In the genomic region with DNA sequence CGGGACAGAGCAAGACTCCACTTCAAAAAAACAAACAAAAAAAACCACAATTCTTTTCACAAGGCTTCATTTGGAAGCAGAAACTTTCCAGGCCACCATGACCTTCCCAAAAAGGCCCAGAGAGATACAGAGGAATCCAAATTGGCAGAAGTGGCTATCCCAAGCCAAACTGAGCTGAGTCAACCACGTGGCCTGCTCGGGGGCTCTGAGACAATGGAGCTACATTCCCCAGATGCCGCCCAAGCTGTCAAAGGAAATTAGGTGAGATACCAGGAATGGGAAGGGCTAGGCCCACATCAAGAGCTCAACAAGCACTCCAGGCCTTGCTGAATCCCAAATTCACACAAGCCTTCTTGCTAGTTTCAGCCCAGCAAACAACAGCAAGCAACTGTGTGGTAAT, we compare ENCODE assay signal across 24 cellular contexts. TPM values are rescaled to one million over a fixed set of nuclear protein-coding genes. Genes with fewer than 3 reads are reported as not detected.
DNase-seq lines count a peak whose midpoint lies in the region; ATAC-seq and TF ChIP-seq lines count a peak whose summit lies in the region.
"Had no signal": no experiment of that assay in that cellular context is flagged by ENCODE, and none has a peak within 500 bp of the region (broad histone marks: within the 10 kb centered on the region; RNA-seq: fewer than 3 reads in every experiment).

No MANE protein-coding gene starts in this region.

- H3K4me3 Mint-ChIP-seq in activated T-cell treated with anti-CD3 and anti-CD28 coated beads, Interleukin-2, amount 50 U/mL, for 24 hours = no peak overlapping the region
- H3K4me3 Mint-ChIP-seq in osteocyte (ENCODE audit: unreplicated experiment) = no peak overlapping the region
- H3K4me3 Mint-ChIP-seq: activated CD4-positive, alpha-beta memory T cell treated with anti-CD3 and anti-CD28 coated beads for 36 hours; CD8-positive, alpha-beta memory T cell; neural progenitor cell; type B pancreatic cell had no signal

- no peaks in the 10 kb centered on the region for H3K27me3 Mint-ChIP-seq in activated T-cell treated with anti-CD3 and anti-CD28 coated beads, Interleukin-2, amount 50 U/mL, for 24 hours
- H3K27me3 Mint-ChIP-seq in osteocyte (ENCODE audit: unreplicated experiment) = no peaks in the 10 kb centered on the region
- H3K27me3 Mint-ChIP-seq: activated CD4-positive, alpha-beta memory T cell treated with anti-CD3 and anti-CD28 coated beads for 36 hours; CD8-positive, alpha-beta memory T cell; progenitor cell of endocrine pancreas; type B pancreatic cell had no signal

- H3K9me2 ChIP-seq in Karpas-422 (replicated peaks; ENCODE audit: insufficient read depth, low read length) (no peaks in the 10 kb centered on the region), GM23248 (ENCODE audit: insufficient read depth) (no peaks in the 10 kb centered on the region)

- no peaks in the 10 kb centered on the region for H3K9me3 Mint-ChIP-seq in activated T-cell treated with anti-CD3 and anti-CD28 coated beads, Interleukin-2, amount 50 U/mL, for 24 hours
- no peaks in the 10 kb centered on the region for H3K9me3 Mint-ChIP-seq in osteocyte (ENCODE audit: unreplicated experiment)
- H3K9me3 Mint-ChIP-seq: activated CD4-positive, alpha-beta memory T cell treated with anti-CD3 and anti-CD28 coated beads for 36 hours; CD8-positive, alpha-beta memory T cell; neural progenitor cell; type B pancreatic cell had no signal

- H3K4me1 ChIP-seq in Karpas-422 (ENCODE audit: low read length) = no peaks in the 10 kb centered on the region
- H3K4me1 ChIP-seq in GM23248 (ENCODE audit: insufficient read depth) = no peaks in the 10 kb centered on the region
- H3K4me1 ChIP-seq: lower lobe of right lung, neural progenitor cell had no signal

- H3K4me2 ChIP-seq in Karpas-422 (ENCODE audit: low read depth, low read length, poor library complexity, severe bottlenecking) (no peak overlapping the region), GM23248 (ENCODE audit: unreplicated experiment) (no peak overlapping the region)
- H3K4me2 ChIP-seq: neural progenitor cell had no signal

- H3K27ac Mint-ChIP-seq in activated T-cell treated with anti-CD3 and anti-CD28 coated beads, Interleukin-2, amount 50 U/mL, for 24 hours = no peak overlapping the region
- H3K27ac Mint-ChIP-seq in osteocyte (ENCODE audit: unreplicated experiment) = no peak overlapping the region
- H3K27ac Mint-ChIP-seq: activated CD4-positive, alpha-beta memory T cell treated with anti-CD3 and anti-CD28 coated beads for 36 hours; neural progenitor cell; type B pancreatic cell had no signal

- H3K36me3 ChIP-seq in Karpas-422 (ENCODE audit: insufficient read depth, low read length) (peaks cover 24% of the 10 kb centered on the region), GM23248 (ENCODE audit: low read depth) (peaks cover 63% of the 10 kb centered on the region)

- H3K79me2 ChIP-seq in Karpas-422 (ENCODE audit: low read length) (no peaks in the 10 kb centered on the region), GM23248 (ENCODE audit: insufficient read depth) (peaks cover 46% of the 10 kb centered on the region)

- WGBS in GM23248 (ENCODE audit: low coverage in 1 of 2, low lambda C conversion rate in 2 of 2, missing lambda C conversion rate in 2 of 2), 2 experiments = 76 to 83% methylated on average over 4 of the region's 4 CpGs

- no peaks in the 10 kb centered on the region for H3K9me3 ChIP-seq in Karpas-422 (ENCODE audit: low read length)
- no peaks in the 10 kb centered on the region for H3K9me3 ChIP-seq in GM23248 (ENCODE audit: low read depth)
- H3K9me3 ChIP-seq: lower lobe of right lung had no signal

- H3K27me3 ChIP-seq in Karpas-422 (ENCODE audit: low read length) = no peaks in the 10 kb centered on the region
- no peaks in the 10 kb centered on the region for H3K27me3 ChIP-seq in GM23248 (replicated peaks; ENCODE audit: insufficient read depth)
- H3K27me3 ChIP-seq: cardiac muscle cell, neural progenitor cell had no signal

- H3K36me3 Mint-ChIP-seq in activated T-cell treated with anti-CD3 and anti-CD28 coated beads, Interleukin-2, amount 50 U/mL, for 24 hours (ENCODE audit: low read depth) = peaks cover 94% of the 10 kb centered on the region
- peaks cover 52% of the 10 kb centered on the region for H3K36me3 Mint-ChIP-seq in osteocyte (ENCODE audit: unreplicated experiment)

- H3K9ac ChIP-seq in Karpas-422 (ENCODE audit: low read length) = no peak overlapping the region
- H3K9ac ChIP-seq in GM23248 = no peak overlapping the region
- H3K9ac ChIP-seq: neural progenitor cell had no signal

- peaks cover under 1% of the 10 kb centered on the region for H3K4me1 Mint-ChIP-seq in activated T-cell treated with anti-CD3 and anti-CD28 coated beads, Interleukin-2, amount 50 U/mL, for 24 hours (ENCODE audit: low read depth)
- peaks cover 4% of the 10 kb centered on the region for H3K4me1 Mint-ChIP-seq in osteocyte (ENCODE audit: unreplicated experiment)
- H3K4me1 Mint-ChIP-seq: neural progenitor cell had no signal

- H3K4me3 ChIP-seq in Karpas-422 (ENCODE audit: low read length) (no peak overlapping the region), GM23248 (no peak overlapping the region)
- H3K4me3 ChIP-seq: cardiac muscle cell, lower lobe of right lung, neural progenitor cell had no signal

- DNase-seq in activated T-cell treated with anti-CD3 and anti-CD28 coated beads, Interleukin-2, amount 50 U/mL, for 24 hours = peak; percentile 13
- DNase-seq in activated T-cell treated with anti-CD3 and anti-CD28 coated beads, Interleukin-2, amount 50 U/mL, for 1 hour = no peak
- DNase-seq in Karpas-422 = peak; percentile 37
- DNase-seq in dermis blood vessel endothelial cell = peak; percentile 36
- peak; percentile 74 for DNase-seq in osteocyte (ENCODE audit: extremely low spot score, unreplicated experiment)
- no peak for DNase-seq in GM23248
- DNase-seq: activated CD4-positive, alpha-beta memory T cell treated with anti-CD3 and anti-CD28 coated beads for 36 hours; activated T-cell treated with anti-CD3 and anti-CD28 coated beads for 4 hours; amniotic stem cell; CD8-positive, alpha-beta memory T cell; H7; kidney glomerular epithelial cell; lower lobe of right lung; NCI-H1105 treated with DMSO at 0.1 percent for 48 hours; NCI-H2081 treated with DMSO at 0.1 percent for 48 hours; NCI-H345; NCI-H748 treated with DMSO at 0.1 percent for 48 hours had no signal

- in situ Hi-C loops in GM23248 (cut with MboI) = no loop called here

- no peaks in the 10 kb centered on the region for H4K20me1 ChIP-seq in Karpas-422 (ENCODE audit: insufficient read depth, low read depth, low read length)
- 0 out of 2 replicates have a peak, but pooled peaks cover under 1% of the 10 kb centered on the region for H4K20me1 ChIP-seq in GM23248 (ENCODE audit: insufficient read depth)

- ATAC-seq in GM18502 (IDR thresholded peaks at IDR 0.05; ENCODE audit: poor library complexity, unreplicated experiment) (no peak), HG03565 (IDR thresholded peaks at IDR 0.05; ENCODE audit: unreplicated experiment) (no peak)
- ATAC-seq: activated CD4-positive, CD25-positive, alpha-beta regulatory T cell treated with anti-CD3 and anti-CD28 coated beads, Interleukin-2, amount 50 U/mL, for 24 hours; lower lobe of right lung had no signal

- no peak overlapping the region for H3K27ac ChIP-seq in Karpas-422 (ENCODE audit: low read length)
- no peak overlapping the region for H3K27ac ChIP-seq in GM23248
- H3K27ac ChIP-seq: cardiac muscle cell, lower lobe of right lung, neural progenitor cell had no signal

- no peak overlapping the region for H2AFZ ChIP-seq in Karpas-422 (ENCODE audit: low read length)
- no peak overlapping the region for H2AFZ ChIP-seq in GM23248
- H2AFZ ChIP-seq: neural progenitor cell had no signal

- peaks cover 63% of the 10 kb centered on the region for H3F3A ChIP-seq in GM23248 (ENCODE audit: insufficient read depth)

- TF ChIP-seq CTCF in osteocyte (IDR thresholded peaks at IDR 0.05) = no peak

RNA-seq across cellular contexts. Expression of a gene that starts 5.7 kb away (rescaled TPM):
- 29.0 and 31.5 TPM in 2 replicates for total RNA-seq in Karpas-422 (2014; rRNA removed; shearing (Covaris generic); ENCODE audit: low replicate concordance)
- total RNA-seq in dermis blood vessel endothelial cell = 36.3 and 47.6 TPM in 2 replicates
- 55.2 and 66.2 TPM in 2 replicates for total RNA-seq in osteocyte
- 33.6 and 35.3 TPM in 2 replicates for total RNA-seq in GM23248 (2014; rRNA removed; shearing (Covaris generic))
- 25.3 TPM in 2 replicates for polyA plus RNA-seq in GM23248 (2016; fragmentation: Nextera tagmentation; extraction: Ambion mirVana)

RNA-seq across cellular contexts. Expression of a gene that starts 31.9 kb away (rescaled TPM):
- total RNA-seq in Karpas-422 (2014; rRNA removed; shearing (Covaris generic); ENCODE audit: low replicate concordance) = 118 and 230 TPM in 2 replicates
- total RNA-seq in dermis blood vessel endothelial cell = 111 and 152 TPM in 2 replicates
- 297 and 313 TPM in 2 replicates for total RNA-seq in osteocyte
- 160 and 179 TPM in 2 replicates for total RNA-seq in GM23248 (2014; rRNA removed; shearing (Covaris generic))
- polyA plus RNA-seq in GM23248 (2016; fragmentation: Nextera tagmentation; extraction: Ambion mirVana) = 130 and 138 TPM in 2 replicates

RNA-seq across cellular contexts. Expression of a gene that starts 41.6 kb away (rescaled TPM):
- 63.7 and 73.9 TPM in 2 replicates for total RNA-seq in Karpas-422 (2014; rRNA removed; shearing (Covaris generic); ENCODE audit: low replicate concordance)
- total RNA-seq in dermis blood vessel endothelial cell = 24.0 and 32.6 TPM in 2 replicates
- total RNA-seq in osteocyte = 30.0 and 37.1 TPM in 2 replicates
- 16.7 and 31.8 TPM in 2 replicates for total RNA-seq in GM23248 (2014; rRNA removed; shearing (Covaris generic))
- 33.0 and 33.2 TPM in 2 replicates for polyA plus RNA-seq in GM23248 (2016; fragmentation: Nextera tagmentation; extraction: Ambion mirVana)

Comparison
In these comparisons a context has a peak if more than half of its experiments do, and no peak if none do; other contexts are left out.
1. DNase-seq: peak in activated T-cell treated with anti-CD3 and anti-CD28 coated beads, Interleukin-2, amount 50 U/mL, for 24 hours (single experiment), Karpas-422 (single experiment), dermis blood vessel endothelial cell (single experiment) and osteocyte (single experiment); none in activated T-cell treated with anti-CD3 and anti-CD28 coated beads, Interleukin-2, amount 50 U/mL, for 1 hour (single experiment) and GM23248 (single experiment).